ENCODE assay signal across 28 cellular contexts in genomic region chr2:95046371-95047112, GRCh38. TPM values are rescaled to one million over a fixed set of nuclear protein-coding genes. Genes with fewer than 3 reads are reported as not detected.
DNase-seq lines count a peak whose midpoint lies in the region; ATAC-seq and TF ChIP-seq lines count a peak whose summit lies in the region.
"Had no signal": no experiment of that assay in that cellular context is flagged by ENCODE, and none has a peak within 500 bp of the region (broad histone marks: within the 10 kb centered on the region; RNA-seq: fewer than 3 reads in every experiment).

No MANE protein-coding gene starts in this region.

- H3K36me3 Mint-ChIP-seq in T-helper 17 cell (ENCODE audit: low read depth), result peaks cover 7% of the 10 kb centered on the region
- peaks cover 5% of the 10 kb centered on the region for H3K36me3 Mint-ChIP-seq in activated naive CD8-positive, alpha-beta T cell treated with anti-CD3 and anti-CD28 coated beads, Interleukin-2, amount 50 U/mL, for 24 hours (ENCODE audit: low read depth)

- H3K4me3 ChIP-seq in spleen, result no peak overlapping the region
- H3K4me3 ChIP-seq: heart right ventricle, ovary, SJSA1, stomach had no signal

- H3K4me1 ChIP-seq in spleen, result peaks cover 0 to 8% (median 0%) of the 10 kb centered on the region in 6 donors
- H3K4me1 ChIP-seq: SJSA1 had no signal

- TF ChIP-seq POLR2A in spleen (IDR thresholded peaks at IDR 0.05), result no peak

- H3K27ac ChIP-seq in spleen, result no peak overlapping the region
- H3K27ac ChIP-seq: brain microvascular endothelial cell, heart right ventricle, ovary, SJSA1, VCaP had no signal

- TF ChIP-seq CTCF in spleen (IDR thresholded peaks at IDR 0.05 in 8 of 11, conservative IDR thresholded peaks at IDR 0.05 in 3 of 11), result no peak

- H3K27me3 Mint-ChIP-seq in T-helper 17 cell, result no peaks in the 10 kb centered on the region
- no peaks in the 10 kb centered on the region for H3K27me3 Mint-ChIP-seq in activated naive CD8-positive, alpha-beta T cell treated with anti-CD3 and anti-CD28 coated beads, Interleukin-2, amount 50 U/mL, for 24 hours
- H3K27me3 Mint-ChIP-seq: activated CD4-positive, alpha-beta memory T cell treated with anti-CD3 and anti-CD28 coated beads for 36 hours had no signal

- no peaks in the 10 kb centered on the region for H3K9me3 ChIP-seq in T-helper 17 cell (ENCODE audit: control insufficient read depth, low read length, poor library complexity, severe bottlenecking)
- H3K9me3 ChIP-seq in spleen, result no peaks in the 10 kb centered on the region
- H3K9me3 ChIP-seq: heart right ventricle, ovary, SJSA1, stomach had no signal

- intact Hi-C loops in cardiac septum (cut with DNase I) (no loop called here), left ventricle myocardium superior (cut with micrococcal nuclease) (no loop called here), spleen (cut with DNase I; ENCODE audit: low total_unique reads) (no loop called here)

- no peaks in the 10 kb centered on the region for H3K36me3 ChIP-seq in spleen
- H3K36me3 ChIP-seq: brain microvascular endothelial cell, heart right ventricle, ovary, SJSA1, stomach had no signal

- no peak overlapping the region for H3K4me3 Mint-ChIP-seq in T-helper 17 cell
- no peak overlapping the region for H3K4me3 Mint-ChIP-seq in activated naive CD8-positive, alpha-beta T cell treated with anti-CD3 and anti-CD28 coated beads, Interleukin-2, amount 50 U/mL, for 24 hours
- H3K4me3 Mint-ChIP-seq: activated CD4-positive, alpha-beta memory T cell treated with anti-CD3 and anti-CD28 coated beads for 36 hours; CD8-positive, alpha-beta memory T cell had no signal

- ATAC-seq in left ventricle myocardium superior, result no peak
- no peak for ATAC-seq in T-helper 17 cell
- no peak for ATAC-seq in activated naive CD8-positive, alpha-beta T cell treated with anti-CD3 and anti-CD28 coated beads, Interleukin-2, amount 50 U/mL, for 24 hours
- ATAC-seq in HG03095 (IDR thresholded peaks at IDR 0.05; ENCODE audit: unreplicated experiment), result no peak
- ATAC-seq: heart right ventricle, right cardiac atrium had no signal

- peaks cover 0 to 23% (median 0%) of the 10 kb centered on the region in 7 donors for H3K27me3 ChIP-seq in spleen (replicated peaks in 1 of 7)
- H3K27me3 ChIP-seq: ovary, SJSA1 had no signal

- peaks cover 40% of the 10 kb centered on the region for H3K4me1 Mint-ChIP-seq in T-helper 17 cell
- H3K4me1 Mint-ChIP-seq in activated naive CD8-positive, alpha-beta T cell treated with anti-CD3 and anti-CD28 coated beads, Interleukin-2, amount 50 U/mL, for 24 hours, result peaks cover 80% of the 10 kb centered on the region

- no peaks in the 10 kb centered on the region for H3K9me3 Mint-ChIP-seq in activated naive CD8-positive, alpha-beta T cell treated with anti-CD3 and anti-CD28 coated beads, Interleukin-2, amount 50 U/mL, for 24 hours
- H3K9me3 Mint-ChIP-seq: activated CD4-positive, alpha-beta memory T cell treated with anti-CD3 and anti-CD28 coated beads for 36 hours had no signal

- 85 to 94% (median 88%) methylated on average over 13 of the region's 13 CpGs for WGBS in spleen, 5 donors

- peak; percentile 61 for DNase-seq in cardiac septum (ENCODE audit: low spot score)
- DNase-seq in left ventricle myocardium superior, result no peak
- no peak for DNase-seq in T-helper 17 cell
- DNase-seq in activated naive CD8-positive, alpha-beta T cell treated with anti-CD3 and anti-CD28 coated beads, Interleukin-2, amount 50 U/mL, for 24 hours, result no peak
- DNase-seq in spleen, result peak; percentile 58
- DNase-seq in T-helper 9 cell, result no peak
- no peak for DNase-seq in activated CD8-positive, alpha-beta memory T cell treated with anti-CD3 and anti-CD28 coated beads for 24 hours
- DNase-seq: activated CD4-positive, alpha-beta memory T cell treated with anti-CD3 and anti-CD28 coated beads for 36 hours; activated T-cell treated with anti-CD3 and anti-CD28 coated beads for 4 hours; brain microvascular endothelial cell; CD8-positive, alpha-beta memory T cell; DMS153; effector memory CD4-positive, alpha-beta T cell; erythroblast; foreskin fibroblast; heart right ventricle; Kasumi-1; mesendoderm; NCI-H1694; NCI-H2171; NCI-H524; ovary; right cardiac atrium; stomach; trophoblast cell had no signal

- H3K27ac Mint-ChIP-seq in T-helper 17 cell, result peak overlapping the region; percentile 72
- peak overlapping the region; percentile 25 for H3K27ac Mint-ChIP-seq in activated naive CD8-positive, alpha-beta T cell treated with anti-CD3 and anti-CD28 coated beads, Interleukin-2, amount 50 U/mL, for 24 hours
- H3K27ac Mint-ChIP-seq: activated CD4-positive, alpha-beta memory T cell treated with anti-CD3 and anti-CD28 coated beads for 36 hours had no signal

RNA-seq across cellular contexts. Expression of gene MAL, which starts 21.0 kb away (rescaled TPM):
- total RNA-seq in cardiac septum, result 8.3 TPM
- 3.9 TPM for total RNA-seq in left ventricle myocardium superior
- 100 to 1,000 TPM; 127 to 159 TPM for total RNA-seq in T-helper 17 cell
- total RNA-seq in spleen, result 10 to 100 TPM in 3 of 7 donors, 1 to 10 TPM in 4; 4.7 to 18.8 (median 8.1) TPM
- 10 to 100 TPM in 1 of 3 donors, 1 to 10 TPM in 2; 8.4 to 12.7 (median 9.0) TPM for polyA plus RNA-seq in spleen
- total RNA-seq: SJSA1 had no signal

Comparison
In these comparisons a context has a peak if more than half of its experiments do, and no peak if none do; other contexts are left out.
1. DNase-seq: peak in cardiac septum (single experiment) and spleen (single experiment); none in left ventricle myocardium superior (single experiment), T-helper 17 cell (0 of 3), activated naive CD8-positive, alpha-beta T cell treated with anti-CD3 and anti-CD28 coated beads, Interleukin-2, amount 50 U/mL, for 24 hours (single experiment), T-helper 9 cell (single experiment) and activated CD8-positive, alpha-beta memory T cell treated with anti-CD3 and anti-CD28 coated beads for 24 hours (single experiment).
2. RNA of gene MAL, which starts 21.0 kb away (total RNA-seq): 127 to 159 TPM in T-helper 17 cell; 8.3 TPM in cardiac septum (single experiment), 4.7 to 18.8 TPM in spleen and 3.9 TPM in left ventricle myocardium superior (single experiment); every median in the first group is over 4 times any median in the second.